In the genomic region with DNA sequence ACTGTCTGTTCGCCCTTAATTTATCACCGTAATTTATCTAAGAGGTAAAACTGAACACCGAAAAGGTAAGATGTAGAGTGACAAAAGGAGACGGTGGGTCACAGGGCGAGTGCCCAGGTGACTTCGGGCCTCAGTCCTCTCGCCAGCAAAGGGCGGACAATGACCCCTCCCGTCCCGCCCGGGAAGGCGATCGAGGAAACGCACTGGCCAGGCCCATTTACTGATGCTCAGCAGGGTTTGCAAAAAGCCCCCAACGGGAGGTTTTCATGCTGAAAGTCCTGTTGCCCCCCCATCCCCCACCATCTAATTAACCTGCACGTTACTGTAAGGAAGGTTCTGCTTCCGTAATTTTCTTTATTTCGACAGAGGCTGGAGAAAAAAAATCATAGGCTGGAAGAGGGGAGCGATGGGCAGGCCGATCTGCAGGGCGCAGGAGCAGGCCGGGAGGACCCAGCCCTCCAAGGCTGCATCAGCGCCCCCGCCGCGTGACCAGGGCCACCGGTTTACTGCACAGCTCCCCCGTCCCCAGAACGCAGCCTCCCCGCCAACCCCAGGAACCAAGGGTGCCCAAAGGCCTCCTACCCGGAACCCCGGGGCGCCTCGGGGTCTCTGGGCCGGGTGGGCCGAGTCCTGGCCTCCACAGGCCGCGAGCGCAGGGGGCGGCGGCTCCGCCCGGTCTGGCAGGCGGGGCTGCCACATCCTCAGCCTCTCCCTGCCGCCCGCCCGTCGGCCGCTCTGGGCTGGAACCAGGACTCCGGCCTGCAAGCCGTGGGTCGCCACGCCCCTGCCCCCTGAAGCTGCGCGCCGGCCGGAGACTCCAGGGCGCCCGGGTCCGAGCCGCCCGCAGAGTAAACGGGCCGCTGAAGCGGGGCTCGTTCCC, we compare ENCODE assay signal across 8 cellular contexts. TPM values are rescaled to one million over a fixed set of nuclear protein-coding genes. Genes with fewer than 3 reads are reported as not detected.
DNase-seq lines count a peak whose midpoint lies in the region; ATAC-seq, FAIRE-seq and TF ChIP-seq lines count a peak whose summit lies in the region.

No MANE protein-coding gene starts in this region.

- H3K79me2 ChIP-seq in endothelial cell of umbilical vein (ENCODE audit: control insufficient read depth, insufficient read depth, low read length) = peaks cover 43% of the 10 kb centered on the region

- dilution Hi-C loops in endothelial cell of umbilical vein (cut with MboI; ENCODE audit: extremely low pct_ligation_motif_present, low sequenced_read_pairs) = no loop called here

- FAIRE-seq in endothelial cell of umbilical vein (lab: Jason Lieb, UNC) = peak; percentile 72

- H3K27ac ChIP-seq in endothelial cell of umbilical vein (ENCODE audit: insufficient read depth, low read depth, low read length) = peak overlapping the region; percentile 55
- H3K27ac ChIP-seq in mesodermal cell (ENCODE audit: low read depth, low read length, severe bottlenecking) = peak overlapping the region; percentile 85

- ATAC-seq in GM18511 (IDR thresholded peaks at IDR 0.05; ENCODE audit: unreplicated experiment) (peak; percentile 48), HG02884 (IDR thresholded peaks at IDR 0.05; ENCODE audit: unreplicated experiment) (peak; percentile 25)

- CTCF ChIA-PET in endothelial cell of umbilical vein (lab: Charles Lee) = interaction anchor here (1.2 to 3.9 kb wide), 4 partner anchors 14 to 423 kb away, joined by 5 to 20 read pairs (median 11); no protein-coding TSS in a partner anchor

- BruUV-seq in endothelial cell of umbilical vein (replicated peaks; lab: Mats Ljungman, UMichigan) = no TSS peak

- intact Hi-C loops in endothelial cell of umbilical vein (cut with micrococcal nuclease) = loop anchor here (1.0 to 10.0 kb wide), 5 partner anchors 43 to 1953 kb away; partner anchors contain the start of genes FAM53B, HTRA1 and LHPP

- peak overlapping the region; percentile 23 for H2AFZ ChIP-seq in endothelial cell of umbilical vein (ENCODE audit: low read depth, low read length)

- H3K4me3 ChIP-seq in endothelial cell of umbilical vein (replicated peaks in 1 of 3; ENCODE audit: insufficient read depth in 1 of 3, low read depth in 1 of 3, low read length in 3 of 3) (peak overlapping the region; percentile 75 to 86 (median 77)), mesodermal cell (ENCODE audit: extremely low read depth, insufficient read depth, low read length, poor library complexity, severe bottlenecking) (peak overlapping the region; percentile 79)

- no peaks in the 10 kb centered on the region for H3K9me3 ChIP-seq in endothelial cell of umbilical vein (replicated peaks; ENCODE audit: control insufficient read depth, insufficient read depth, low read length)
- no peaks in the 10 kb centered on the region for H3K9me3 ChIP-seq in mesodermal cell (ENCODE audit: control insufficient read depth, low read length)

- no peak for TF ChIP-seq POLR2A in endothelial cell of umbilical vein (IDR thresholded peaks at IDR 0.05; ENCODE audit: low read depth, low read length)

- H3K36me3 ChIP-seq in endothelial cell of umbilical vein (ENCODE audit: control insufficient read depth in 2 of 2, extremely low read depth in 1 of 2, insufficient read depth in 2 of 2, low read length in 2 of 2) = no peaks in the 10 kb centered on the region
- peaks cover 8% of the 10 kb centered on the region for H3K36me3 ChIP-seq in mesodermal cell (ENCODE audit: control insufficient read depth, insufficient read depth, low read length)

- POLR2A ChIA-PET in endothelial cell of umbilical vein (lab: Charles Lee) = no interaction called here

- DNase-seq in NCI-H2227 treated with DMSO at 0.1 percent for 48 hours (lab: John Stamatoyannopoulos, UW) = peak; percentile 24
- peak; percentile 27 for DNase-seq in activated T-cell treated with anti-CD3 and anti-CD28 coated beads for 1 hour (ENCODE audit: low read depth)
- peak; percentile 68 for DNase-seq in endothelial cell of umbilical vein (ENCODE audit: low read depth, low spot score)
- DNase-seq in stimulated activated CD8-positive, alpha-beta memory T cell treated with anti-CD3 and anti-CD28 coated beads, Interleukin-12 subunit alpha, Interleukin-12 subunit beta, amount 100 ng/mL, for 24 hours (ENCODE audit: extremely low read depth) = peak; percentile 8
- no peak for DNase-seq in GM19238 (ENCODE audit: insufficient read length, low spot score)

- no peaks in the 10 kb centered on the region for H4K20me1 ChIP-seq in endothelial cell of umbilical vein (replicated peaks; ENCODE audit: control insufficient read depth, extremely low read depth, insufficient read depth, low read length)

- H3K4me1 ChIP-seq in endothelial cell of umbilical vein (ENCODE audit: control insufficient read depth, extremely low read depth, insufficient read depth, low read length) (peaks cover 2% of the 10 kb centered on the region), mesodermal cell (ENCODE audit: control insufficient read depth, insufficient read depth, low read length, poor library complexity, severe bottlenecking) (peaks cover 2% of the 10 kb centered on the region)

- peaks cover 0 to 6% of the 10 kb centered on the region in 2 experiments for H3K27me3 ChIP-seq in endothelial cell of umbilical vein (ENCODE audit: control insufficient read depth in 2 of 2, insufficient read depth in 2 of 2, low read length in 2 of 2)

- peak overlapping the region; percentile 79 for H3K9ac ChIP-seq in endothelial cell of umbilical vein (replicated peaks; ENCODE audit: extremely low read depth, insufficient read depth, low read length)

- no peaks in the 10 kb centered on the region for H3K9me1 ChIP-seq in endothelial cell of umbilical vein (replicated peaks; ENCODE audit: control insufficient read depth, extremely low read depth, insufficient read depth, low read length)

- H3K4me2 ChIP-seq in endothelial cell of umbilical vein (ENCODE audit: insufficient read depth, low read length) = peak overlapping the region; percentile 61

- TF ChIP-seq CTCF in endothelial cell of umbilical vein (IDR thresholded peaks at IDR 0.05; ENCODE audit: extremely low read depth in 1 of 2, insufficient read depth in 1 of 2, low read depth in 1 of 2, low read length in 2 of 2) = peak in 1 of 2 donors; percentile 5

- 1 to 5% methylated on average over 43 to 47 of the region's 66 CpGs for WGBS in mesodermal cell (ENCODE audit: insufficient coverage in 2 of 2), 2 experiments

TF ChIP-seq in endothelial cell of umbilical vein, 7 proteins besides CTCF, POLR2A, EP300 and RAD21:
- TF ChIP-seq MYC (IDR thresholded peaks at IDR 0.05; ENCODE audit: low read depth, low read length) = no peak
- peak; percentile 20 for TF ChIP-seq POLR2AphosphoS5 (IDR thresholded peaks at IDR 0.05; ENCODE audit: insufficient read depth, low read depth, low read length)

RNA-seq across cellular contexts. Expression of gene OAT, which starts 0.6 kb away (rescaled TPM):
- total RNA-seq in endothelial cell of umbilical vein = 90.1 and 90.8 TPM in 2 replicates
- 56.5 and 69.9 TPM in 2 replicates for polyA plus RNA-seq in endothelial cell of umbilical vein
- 76.8 and 77.8 TPM in 2 replicates for polyA plus RNA-seq in endothelial cell of umbilical vein (2011; cell fraction: cytosol; rRNA removed)
- polyA plus RNA-seq in endothelial cell of umbilical vein (2011; cell fraction: nucleus; rRNA removed) = 47.5 and 64.4 TPM in 2 replicates
- 122 and 125 TPM in 2 replicates for polyA plus RNA-seq in endothelial cell of umbilical vein (2012)
- polyA minus RNA-seq in endothelial cell of umbilical vein = 90.8 and 95.9 TPM in 2 replicates
- polyA minus RNA-seq in endothelial cell of umbilical vein (2011; cell fraction: cytosol; rRNA and poly(A)+ RNA removed) = 13.0 TPM
- polyA minus RNA-seq in endothelial cell of umbilical vein (2011; cell fraction: nucleus; rRNA and poly(A)+ RNA removed) = 28.3 and 31.5 TPM in 2 replicates
- 71.8 TPM for polyA plus RNA-seq in mesodermal cell (2013, experiment 1 of 2)
- polyA plus RNA-seq in mesodermal cell (2013, experiment 2 of 2) = 74.8 TPM

RNA-seq across cellular contexts. Expression of gene NKX1-2, which starts 31.7 kb away (rescaled TPM):
- not detected in 2 replicates for total RNA-seq in endothelial cell of umbilical vein
- polyA plus RNA-seq in endothelial cell of umbilical vein = not detected in 2 replicates
- not detected in 2 replicates for polyA plus RNA-seq in endothelial cell of umbilical vein (2011; cell fraction: cytosol; rRNA removed)
- not detected in 2 replicates for polyA plus RNA-seq in endothelial cell of umbilical vein (2011; cell fraction: nucleus; rRNA removed)
- not detected in 2 replicates for polyA plus RNA-seq in endothelial cell of umbilical vein (2012)
- polyA minus RNA-seq in endothelial cell of umbilical vein = not detected in 2 replicates
- polyA minus RNA-seq in endothelial cell of umbilical vein (2011; cell fraction: cytosol; rRNA and poly(A)+ RNA removed) = not detected
- not detected in 2 replicates for polyA minus RNA-seq in endothelial cell of umbilical vein (2011; cell fraction: nucleus; rRNA and poly(A)+ RNA removed)
- 0.44 TPM for polyA plus RNA-seq in mesodermal cell (2013, experiment 1 of 2)
- polyA plus RNA-seq in mesodermal cell (2013, experiment 2 of 2) = 0.30 TPM

RNA-seq across cellular contexts. Expression of gene LHPP, which starts 43.5 kb away (rescaled TPM):
- total RNA-seq in endothelial cell of umbilical vein = 4.2 and 5.8 TPM in 2 replicates
- 9.3 and 11.2 TPM in 2 replicates for polyA plus RNA-seq in endothelial cell of umbilical vein
- 7.5 and 8.7 TPM in 2 replicates for polyA plus RNA-seq in endothelial cell of umbilical vein (2011; cell fraction: cytosol; rRNA removed)
- 4.7 and 6.4 TPM in 2 replicates for polyA plus RNA-seq in endothelial cell of umbilical vein (2011; cell fraction: nucleus; rRNA removed)
- 7.7 and 10.8 TPM in 2 replicates for polyA plus RNA-seq in endothelial cell of umbilical vein (2012)
- 2.8 and 3.0 TPM in 2 replicates for polyA minus RNA-seq in endothelial cell of umbilical vein
- 13.0 TPM for polyA minus RNA-seq in endothelial cell of umbilical vein (2011; cell fraction: cytosol; rRNA and poly(A)+ RNA removed)
- 2.5 and 3.4 TPM in 2 replicates for polyA minus RNA-seq in endothelial cell of umbilical vein (2011; cell fraction: nucleus; rRNA and poly(A)+ RNA removed)
- 8.4 TPM for polyA plus RNA-seq in mesodermal cell (2013, experiment 1 of 2)
- 8.4 TPM for polyA plus RNA-seq in mesodermal cell (2013, experiment 2 of 2)
